Comparison of ENCODE assay signal across 8 cellular contexts in genomic region chr12:50166776-50167025, GRCh38. TPM values are rescaled to one million over a fixed set of nuclear protein-coding genes. Genes with fewer than 3 reads are reported as not detected.
DNase-seq lines count a peak whose midpoint lies in the region; ATAC-seq and TF ChIP-seq lines count a peak whose summit lies in the region.

No MANE protein-coding gene starts in this region.

- H3K27ac ChIP-seq in angular gyrus (ENCODE audit: low read depth, low read length) = peak overlapping the region; percentile 87

- TF ChIP-seq POLR2A in NB4 (IDR thresholded peaks at IDR 0.05; ENCODE audit: extremely low read depth, insufficient read length) (peak; percentile 4), lower leg skin (IDR thresholded peaks at IDR 0.05) (no peak)

- H3K4me3 ChIP-seq in NB4 (ENCODE audit: low read depth, low read length) (peak overlapping the region; percentile 82), lower leg skin (ENCODE audit: low read depth, poor library complexity, severe bottlenecking) (peak overlapping the region; percentile 97)

- no peak for TF ChIP-seq CTCF in NB4 (IDR thresholded peaks at IDR 0.05; ENCODE audit: low read depth, low read length)
- no peak for TF ChIP-seq CTCF in lower leg skin (IDR thresholded peaks at IDR 0.05)

- WGBS in lower leg skin, 2 donors = 0% methylated on average over 10 of the region's 10 CpGs

- DNase-seq in NB4 (ENCODE audit: low read depth) = no peak
- DNase-seq in lower leg skin (ENCODE audit: low spot score in 2 of 2) = peak; percentile 29 to 89
- peak; percentile 60 to 63 for DNase-seq in stimulated activated CD8-positive, alpha-beta memory T cell treated with anti-CD3 and anti-CD28 coated beads, Interleukin-15, amount 100 ng/mL, for 48 hours (ENCODE audit: low read depth in 2 of 2)
- no peak for DNase-seq in superior temporal gyrus (ENCODE audit: extremely low spot score)
- DNase-seq in COLO829 (ENCODE audit: low spot score) = no peak

- intact Hi-C loops in lower leg skin (cut with DNase I; ENCODE audit: low total_unique reads) = no loop called here

- ATAC-seq in GM19463 (IDR thresholded peaks at IDR 0.05; ENCODE audit: unreplicated experiment) (peak; percentile 30), HG03097 (IDR thresholded peaks at IDR 0.05; ENCODE audit: low FRiP score, unreplicated experiment) (no peak)

RNA-seq across cellular contexts. Expression of gene CERS5, which starts 0.5 kb away (rescaled TPM):
- 10 to 100 TPM; 31.8 to 34.5 (median 32.5) TPM for total RNA-seq in lower leg skin

RNA-seq across cellular contexts. Expression of gene COX14, which starts 54.7 kb away (rescaled TPM):
- total RNA-seq in lower leg skin = 10 to 100 TPM; 29.0 to 52.1 (median 36.8) TPM

Comparison
In these comparisons a context has a peak if more than half of its experiments do, and no peak if none do; other contexts are left out.
1. DNase-seq: peak in lower leg skin (2 of 2) and stimulated activated CD8-positive, alpha-beta memory T cell treated with anti-CD3 and anti-CD28 coated beads, Interleukin-15, amount 100 ng/mL, for 48 hours (2 of 2); none in NB4 (single experiment), superior temporal gyrus (single experiment) and COLO829 (single experiment).